9 cellular contexts compared by ENCODE assay signal in genomic region chr13:51643114-51643881, GRCh38. TPM values are rescaled to one million over a fixed set of nuclear protein-coding genes. Genes with fewer than 3 reads are reported as not detected.
A peak's percentile ranks its signal among the peaks of the same experiment; 100 is the strongest.
DNase-seq lines count a peak whose midpoint lies in the region; ATAC-seq, FAIRE-seq and TF ChIP-seq lines count a peak whose summit lies in the region.
"Had no signal": no experiment of that assay in that cellular context is flagged by ENCODE, and none has a peak within 500 bp of the region (broad histone marks: within the 10 kb centered on the region; RNA-seq: fewer than 3 reads in every experiment).

No MANE protein-coding gene starts in this region.

- H3K27me3 ChIP-seq in BJ (ENCODE audit: control insufficient read depth, insufficient read depth, low read length) (no peaks in the 10 kb centered on the region), right lobe of liver (no peaks in the 10 kb centered on the region)

- POLR2A ChIA-PET in BJ (lab: Charles Lee) = interaction anchor here (0.5 to 0.6 kb wide), 3 partner anchors 12 to 203 kb away, joined by 5 to 25 read pairs (median 5); partner anchors contain the start of gene INTS6

- H3K36me3 ChIP-seq in BJ (ENCODE audit: control insufficient read depth, insufficient read depth, low read length) (no peaks in the 10 kb centered on the region), right lobe of liver (no peaks in the 10 kb centered on the region)

- DNase-seq in BJ (ENCODE audit: low read depth) = peak; percentile 85
- DNase-seq in HTR-8/SVneo (ENCODE audit: insufficient read length, low spot score) = peak; percentile 65
- DNase-seq in astrocyte of the spinal cord (ENCODE audit: low read depth, low spot score) = peak; percentile 89
- DNase-seq in right lobe of liver = no peak
- DNase-seq in activated effector memory CD4-positive, alpha-beta T cell treated with Interleukin-2 at 50 U/mL for 16 hours = no peak
- DNase-seq in OCI-M1 (lab: John Stamatoyannopoulos, UW) = no peak
- DNase-seq in NCI-H1048 (lab: John Stamatoyannopoulos, UW) = no peak
- no peak for DNase-seq in NCI-H146 (lab: John Stamatoyannopoulos, UW)

- FAIRE-seq in HTR-8/SVneo (lab: Jason Lieb, UNC) = peak; percentile 38

- no peaks in the 10 kb centered on the region for H3K9me3 ChIP-seq in right lobe of liver

- H3K4me1 ChIP-seq in right lobe of liver = peaks cover 0 to 23% (median 1%) of the 10 kb centered on the region in 4 donors

- WGBS in right lobe of liver (ENCODE audit: insufficient coverage, low coverage, low lambda C conversion rate, missing lambda C conversion rate) = 30% methylated on average over 3 of the region's 3 CpGs

- in situ Hi-C loops in astrocyte of the spinal cord (cut with HindIII; ENCODE audit: low sequenced_read_pairs) = no loop called here

- peak in 3 of 4 donors; percentile 5 to 36 (median 15) for ATAC-seq in right lobe of liver
- ATAC-seq: activated CD4-positive, CD25-positive, alpha-beta regulatory T cell treated with anti-CD3 and anti-CD28 coated beads, Interleukin-2, amount 50 U/mL, for 24 hours had no signal

- TF ChIP-seq CTCF in BJ (IDR thresholded peaks at IDR 0.05; ENCODE audit: insufficient read depth, low read depth, low read length) (no peak), astrocyte of the spinal cord (IDR thresholded peaks at IDR 0.05; ENCODE audit: low read depth, low read length) (no peak), right lobe of liver (IDR thresholded peaks at IDR 0.05) (no peak)

- H3K4me3 ChIP-seq in BJ (ENCODE audit: low read depth, low read length) (no peak overlapping the region), astrocyte of the spinal cord (ENCODE audit: low read depth, low read length) (no peak overlapping the region), right lobe of liver (no peak overlapping the region)

- intact Hi-C loops in right lobe of liver (cut with DNase I) = no loop called here

- H3K27ac ChIP-seq in right lobe of liver = no peak overlapping the region

- CTCF ChIA-PET in BJ (lab: Yijun Ruan, JAX) = no interaction called here

- TF ChIP-seq POLR2A in right lobe of liver (IDR thresholded peaks at IDR 0.05) = no peak

RNA-seq across cellular contexts. Expression of gene WDFY2, which starts 59.0 kb away (rescaled TPM):
- polyA plus RNA-seq in BJ (2011; rRNA removed) = 4.3 and 5.6 TPM in 2 replicates
- 8.9 and 9.0 TPM in 2 replicates for polyA minus RNA-seq in BJ (2011; rRNA and poly(A)+ RNA removed)
- 10 to 100 TPM in 1 of 6 experiments, 1 to 10 TPM in 5; 4.5 to 12.0 (median 7.3) TPM for total RNA-seq in right lobe of liver

Comparison
In these comparisons a context has a peak if more than half of its experiments do, and no peak if none do; other contexts are left out.
1. DNase-seq: peak in BJ (single experiment), HTR-8/SVneo (single experiment) and astrocyte of the spinal cord (single experiment); none in right lobe of liver (0 of 3), activated effector memory CD4-positive, alpha-beta T cell treated with Interleukin-2 at 50 U/mL for 16 hours (single experiment), OCI-M1 (single experiment), NCI-H1048 (single experiment) and NCI-H146 (single experiment).